In the genomic region with DNA sequence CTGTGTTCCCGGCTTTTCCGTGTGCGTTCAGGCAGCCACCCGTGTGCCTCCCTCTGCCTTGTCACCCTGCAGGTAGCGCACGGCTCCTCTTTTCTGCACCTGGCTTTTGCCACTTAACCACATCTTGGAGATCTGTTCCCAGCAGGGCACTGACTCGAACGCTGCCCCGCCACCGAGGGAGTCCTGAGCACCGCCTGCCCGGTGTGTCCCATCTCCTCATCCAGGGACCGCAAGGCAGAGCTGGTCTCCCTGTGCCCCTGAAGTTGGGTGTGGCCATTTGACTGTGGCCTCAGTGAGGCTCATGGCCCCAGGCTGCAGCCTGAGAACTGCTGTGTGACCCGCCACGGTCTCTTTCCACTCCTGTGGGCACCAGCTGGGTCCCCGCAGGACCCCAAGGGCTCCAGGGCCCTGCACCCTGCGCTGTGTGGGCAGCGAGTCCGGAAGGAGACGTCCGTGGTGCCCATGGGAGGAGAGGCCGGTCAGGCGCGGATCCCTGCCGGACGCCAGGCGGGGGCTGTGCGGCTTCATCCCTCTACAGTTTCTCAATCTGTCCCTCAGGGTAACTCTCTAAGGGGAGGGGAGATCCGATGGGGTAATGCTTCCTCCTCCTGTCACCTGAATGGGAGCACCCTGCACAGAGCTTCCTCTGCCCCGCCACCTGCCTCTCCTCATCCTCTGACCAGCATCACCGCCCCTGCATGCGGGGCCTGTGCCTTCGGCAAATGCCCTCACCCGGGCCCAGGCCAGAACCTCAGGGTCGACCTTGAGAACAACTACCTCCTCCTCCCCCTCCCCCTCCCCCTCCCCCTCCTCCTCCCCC, we compare ENCODE assay signal across 9 cellular contexts. TPM values are rescaled to one million over a fixed set of nuclear protein-coding genes. Genes with fewer than 3 reads are reported as not detected.
DNase-seq lines count a peak whose midpoint lies in the region; ATAC-seq and TF ChIP-seq lines count a peak whose summit lies in the region.
"Had no signal": no experiment of that assay in that cellular context is flagged by ENCODE, and none has a peak within 500 bp of the region (broad histone marks: within the 10 kb centered on the region; RNA-seq: fewer than 3 reads in every experiment).

No MANE protein-coding gene starts in this region.

- H3K9me3 ChIP-seq in left ventricle myocardium inferior (replicated peaks) = no peaks in the 10 kb centered on the region
- no peaks in the 10 kb centered on the region for H3K9me3 ChIP-seq in heart right ventricle
- H3K9me3 ChIP-seq in upper lobe of right lung = no peaks in the 10 kb centered on the region
- H3K9me3 ChIP-seq in sigmoid colon = no peaks in the 10 kb centered on the region

- 79 to 86% methylated on average over 35 of the region's 35 CpGs for WGBS in heart right ventricle, 2 donors
- WGBS in sigmoid colon, 2 donors = 55 to 69% methylated on average over 35 of the region's 35 CpGs

- H3K4me1 Mint-ChIP-seq in brain = peaks cover 26% of the 10 kb centered on the region

- no peaks in the 10 kb centered on the region for H3K9me3 Mint-ChIP-seq in brain

- no peak for TF ChIP-seq CTCF in left ventricle myocardium inferior (IDR thresholded peaks at IDR 0.05; ENCODE audit: borderline replicate concordance)
- no peak for TF ChIP-seq CTCF in heart right ventricle (IDR thresholded peaks at IDR 0.05)
- no peak for TF ChIP-seq CTCF in brain (conservative IDR thresholded peaks at IDR 0.05)
- TF ChIP-seq CTCF in upper lobe of right lung (IDR thresholded peaks at IDR 0.05) = no peak
- no peak for TF ChIP-seq CTCF in sigmoid colon (IDR thresholded peaks at IDR 0.05)

- H3K27ac ChIP-seq in left ventricle myocardium inferior (replicated peaks) = peak overlapping the region; percentile 27
- H3K27ac ChIP-seq in heart right ventricle = peak overlapping the region in 3 of 10 donors; percentile 10 to 66 (median 41)
- H3K27ac ChIP-seq in upper lobe of right lung = no peak overlapping the region
- no peak overlapping the region for H3K27ac ChIP-seq in sigmoid colon
- H3K27ac ChIP-seq: epithelial cell of prostate had no signal

- peaks cover 16% of the 10 kb centered on the region for H3K36me3 Mint-ChIP-seq in brain

- H3K27me3 Mint-ChIP-seq in brain = no peaks in the 10 kb centered on the region

- DNase-seq in left ventricle myocardium inferior = no peak
- no peak for DNase-seq in heart right ventricle
- DNase-seq in NCI-H510A treated with DMSO at 0.1 percent for 48 hours (lab: John Stamatoyannopoulos, UW) = peak; percentile 77
- DNase-seq in upper lobe of right lung = peak; percentile 74
- DNase-seq in NCI-H748 treated with DMSO at 0.1 percent for 48 hours (lab: John Stamatoyannopoulos, UW) = no peak
- DNase-seq in mesenteric fat pad (ENCODE audit: low spot score) = no peak
- no peak for DNase-seq in sigmoid colon

- peak overlapping the region; percentile 45 to 89 (median 77) for H3K4me3 Mint-ChIP-seq in brain

- H3K4me1 ChIP-seq in left ventricle myocardium inferior (peaks cover 40% of the 10 kb centered on the region), heart right ventricle (peaks cover 12 to 36% (median 29%) of the 10 kb centered on the region in 9 donors), upper lobe of right lung (peaks cover 15% of the 10 kb centered on the region), sigmoid colon (peaks cover 0 to 31% (median 27%) of the 10 kb centered on the region in 4 donors)

- peak overlapping the region in 1 of 5 experiments; percentile 30 for H3K27ac Mint-ChIP-seq in brain

- H3K36me3 ChIP-seq in left ventricle myocardium inferior (peaks cover 20% of the 10 kb centered on the region), heart right ventricle (peaks cover 0 to 22% (median 8%) of the 10 kb centered on the region in 9 donors), upper lobe of right lung (peaks cover 17% of the 10 kb centered on the region), sigmoid colon (peaks cover 0 to 19% (median 12%) of the 10 kb centered on the region in 4 donors)

- TF ChIP-seq POLR2A in sigmoid colon (IDR thresholded peaks at IDR 0.05) = no peak

- ATAC-seq in heart right ventricle (no peak), upper lobe of right lung (peak; percentile 3)

- TF ChIP-seq EP300 in sigmoid colon (IDR thresholded peaks at IDR 0.05) = no peak

- intact Hi-C loops in left ventricle myocardium inferior (cut with micrococcal nuclease) = no loop called here
- intact Hi-C loops in heart right ventricle (cut with DNase I) = loop anchor here in 8 of 10 donors (2.0 to 10.0 kb wide), 3 partner anchors 31 to 51 kb away; partner anchors contain the start of gene TMEM184A (in 8 of the 8)
- intact Hi-C loops in upper lobe of right lung (cut with DNase I) = no loop called here
- intact Hi-C loops in sigmoid colon (cut with DNase I) = loop anchor here (2.0 kb wide), 1 partner anchor 25 kb away; the partner anchor contains the start of gene MAFK

- H3K4me3 ChIP-seq in left ventricle myocardium inferior (no peak overlapping the region), heart right ventricle (peak overlapping the region in 1 of 10 donors; percentile 26), upper lobe of right lung (no peak overlapping the region), sigmoid colon (no peak overlapping the region)

- no peaks in the 10 kb centered on the region for H3K27me3 ChIP-seq in left ventricle myocardium inferior (ENCODE audit: low read depth)
- H3K27me3 ChIP-seq in heart right ventricle = no peaks in the 10 kb centered on the region
- H3K27me3 ChIP-seq in upper lobe of right lung = no peaks in the 10 kb centered on the region
- H3K27me3 ChIP-seq in sigmoid colon = no peaks in the 10 kb centered on the region

RNA-seq across cellular contexts. Expression of gene INTS1, which starts 1.8 kb away (rescaled TPM):
- total RNA-seq in left ventricle myocardium inferior (29.9 TPM), heart right ventricle (10 to 100 TPM; 41.5 to 59.4 (median 45.4) TPM), upper lobe of right lung (49.2 TPM), mesenteric fat pad (56.3 TPM), sigmoid colon (10 to 100 TPM; 18.9 to 35.7 (median 26.2) TPM)
- polyA plus RNA-seq in heart right ventricle (10 to 100 TPM; 42.4 to 58.0 TPM), brain (ENCODE audit: insufficient read depth, low read depth, low replicate concordance) (102 TPM), sigmoid colon (10 to 100 TPM; 16.2 to 78.3 (median 22.9) TPM)

RNA-seq across cellular contexts. Expression of gene MAFK, which starts 24.6 kb away (rescaled TPM):
- 76.5 TPM for total RNA-seq in left ventricle myocardium inferior
- 100 to 1,000 TPM in 5 of 10 donors, 10 to 100 TPM in 5; 58.6 to 180 (median 106) TPM for total RNA-seq in heart right ventricle
- 100 to 1,000 TPM in 1 of 2 donors, 10 to 100 TPM in 1; 82.1 to 102 TPM for polyA plus RNA-seq in heart right ventricle
- 17.9 TPM for polyA plus RNA-seq in brain (ENCODE audit: insufficient read depth, low read depth, low replicate concordance)
- total RNA-seq in upper lobe of right lung = 64.8 TPM
- total RNA-seq in mesenteric fat pad = 63.4 TPM
- total RNA-seq in sigmoid colon = 10 to 100 TPM; 22.1 to 57.6 (median 42.5) TPM
- polyA plus RNA-seq in sigmoid colon = 10 to 100 TPM; 34.8 to 43.0 (median 42.1) TPM

RNA-seq across cellular contexts. Expression of gene MICALL2, which starts 46.7 kb away (rescaled TPM):
- total RNA-seq in left ventricle myocardium inferior (8.3 TPM), heart right ventricle (10 to 100 TPM in 2 of 10 donors, 1 to 10 TPM in 8; 4.6 to 14.9 (median 7.5) TPM), upper lobe of right lung (37.6 TPM), mesenteric fat pad (28.2 TPM), sigmoid colon (10 to 100 TPM in 3 of 4 donors, 1 to 10 TPM in 1; 8.4 to 31.6 (median 18.9) TPM)
- polyA plus RNA-seq in heart right ventricle (10 to 100 TPM; 18.9 to 38.3 TPM), brain (ENCODE audit: insufficient read depth, low read depth, low replicate concordance) (5.1 TPM), sigmoid colon (10 to 100 TPM; 30.7 to 86.2 (median 39.6) TPM)

RNA-seq across cellular contexts. Expression of gene TMEM184A, which starts 50.1 kb away (rescaled TPM):
- total RNA-seq in left ventricle myocardium inferior (0.36 TPM), heart right ventricle (under 1 TPM; 0.09 to 0.85 (median 0.51) TPM), upper lobe of right lung (4.4 TPM), mesenteric fat pad (0.16 TPM), sigmoid colon (under 1 TPM in 1 of 4 donors, not detected in 3; 0.28 TPM)
- polyA plus RNA-seq in heart right ventricle (1 to 10 TPM in 1 of 2 donors, under 1 TPM in 1; 0.45 to 1.2 TPM), brain (ENCODE audit: insufficient read depth, low read depth, low replicate concordance) (4.3 TPM), sigmoid colon (10 to 100 TPM in 2 of 3 donors, 1 to 10 TPM in 1; 8.4 to 60.3 (median 10.2) TPM)

Comparison
In these comparisons a context has a peak if more than half of its experiments do, and no peak if none do; other contexts are left out.
1. intact Hi-C loops: an anchor here in heart right ventricle (2.0 to 10.0 kb wide) and sigmoid colon (2.0 kb wide); none called in left ventricle myocardium inferior and upper lobe of right lung.
2. DNase-seq: peak in NCI-H510A treated with DMSO at 0.1 percent for 48 hours (single experiment) and upper lobe of right lung (single experiment); none in left ventricle myocardium inferior (single experiment), heart right ventricle (0 of 2), NCI-H748 treated with DMSO at 0.1 percent for 48 hours (single experiment), mesenteric fat pad (single experiment) and sigmoid colon (single experiment).